ENCODE assay signal across 10 cellular contexts in genomic region chr12:50507930-50508329, GRCh38. TPM values are rescaled to one million over a fixed set of nuclear protein-coding genes. Genes with fewer than 3 reads are reported as not detected.
DNase-seq lines count a peak whose midpoint lies in the region; ATAC-seq, FAIRE-seq and TF ChIP-seq lines count a peak whose summit lies in the region.
"Had no signal": no experiment of that assay in that cellular context is flagged by ENCODE, and none has a peak within 500 bp of the region (broad histone marks: within the 10 kb centered on the region; RNA-seq: fewer than 3 reads in every experiment).

No MANE protein-coding gene starts in this region.

- 0 out of 2 replicates have a peak, but pooled peaks cover 3% of the 10 kb centered on the region for H3K9me3 ChIP-seq in BLaER1
- no peaks in the 10 kb centered on the region for H3K9me3 ChIP-seq in HEK293 (ENCODE audit: control insufficient read depth, insufficient read depth, low read depth, low read length)
- no peaks in the 10 kb centered on the region for H3K9me3 ChIP-seq in GM12878 (replicated peaks; ENCODE audit: control insufficient read depth, insufficient read depth, low read length)
- H3K9me3 ChIP-seq: SJSA1 had no signal

- intact Hi-C loops in GM12878 (cut with micrococcal nuclease; ENCODE audit: unreplicated experiment), result loop anchor here (5.0 kb wide), 1 partner anchor 34 kb away; no protein-coding TSS in a partner anchor

- peaks cover 42 to 69% (median 61%) of the 10 kb centered on the region in 3 donors for H3K4me1 Mint-ChIP-seq in naive B cell

- in situ Hi-C loops in GM12878 (cut with MboI), result loop anchor here (5.0 kb wide), 1 partner anchor 129 kb away; no protein-coding TSS in a partner anchor

- TF ChIP-seq RAD21 in GM12878 (IDR thresholded peaks at IDR 0.05; ENCODE audit: insufficient read depth, low read depth, low read length), result no peak

- H3K79me2 ChIP-seq in GM12878 (ENCODE audit: control insufficient read depth, insufficient read depth, low read length), result peaks cover 76% of the 10 kb centered on the region

- peak overlapping the region; percentile 97; the same call in 1 of the 2 replicates for H3K9ac ChIP-seq in BLaER1
- H3K9ac ChIP-seq in GM12878 (ENCODE audit: control insufficient read depth, insufficient read depth, low read length), result peak overlapping the region; percentile 30

- H3K27ac ChIP-seq in BLaER1 (no peak overlapping the region), HEK293 (ENCODE audit: extremely low read depth, low read depth, low read length) (no peak overlapping the region), GM12878 (ENCODE audit: control insufficient read depth, insufficient read depth) (no peak overlapping the region)
- H3K27ac ChIP-seq: SJSA1 had no signal

- TF ChIP-seq EP300 in GM12878 (IDR thresholded peaks at IDR 0.05; ENCODE audit: borderline replicate concordance in 1 of 2, control insufficient read depth in 1 of 2, low read depth in 2 of 2, low read length in 2 of 2), result no peak

- no peaks in the 10 kb centered on the region for H3K27me3 ChIP-seq in BLaER1
- H3K27me3 ChIP-seq in GM12878 (replicated peaks in 1 of 2; ENCODE audit: control insufficient read depth in 2 of 2, insufficient read depth in 2 of 2, low read length in 1 of 2), result no peaks in the 10 kb centered on the region
- H3K27me3 ChIP-seq: SJSA1 had no signal

- 0 out of 2 replicates have a peak, but pooled peaks cover 8% of the 10 kb centered on the region for H3K36me3 ChIP-seq in BLaER1
- no peaks in the 10 kb centered on the region for H3K36me3 ChIP-seq in HEK293 (ENCODE audit: control insufficient read depth in 2 of 2, insufficient read depth in 1 of 2, low read length in 2 of 2)
- no peaks in the 10 kb centered on the region for H3K36me3 ChIP-seq in GM12878 (ENCODE audit: control insufficient read depth in 2 of 2, insufficient read depth in 2 of 2, low read length in 1 of 2)

- DNase-seq in GM12878 (ENCODE audit: low read depth, low spot score), result no peak
- DNase-seq in naive B cell, result no peak
- DNase-seq in D721Med (ENCODE audit: insufficient read length, low spot score), result no peak
- DNase-seq in DMS53 treated with DMSO at 0.1 percent for 48 hours (lab: John Stamatoyannopoulos, UW; ENCODE audit: unreplicated experiment), result no peak
- DNase-seq in stimulated activated CD4-positive, alpha-beta T cell treated with anti-CD3 and anti-CD28 coated beads, Interleukin-15, amount 100 ng/mL, for 24 hours, result no peak
- DNase-seq: NCI-H2107 had no signal

- BruUV-seq in GM12878 (replicated peaks; lab: Mats Ljungman, UMichigan), result no TSS peak

- H3K9me3 Mint-ChIP-seq in naive B cell, result no peaks in the 10 kb centered on the region

- 19% methylated on average over 2 of the region's 2 CpGs for WGBS in GM12878 (ENCODE audit: insufficient coverage, insufficient replicate concordance, low lambda C conversion rate, missing lambda C conversion rate)

- H4K20me1 ChIP-seq in BLaER1 (peaks cover 65% of the 10 kb centered on the region), GM12878 (ENCODE audit: control insufficient read depth, insufficient read depth) (no peaks in the 10 kb centered on the region)

- H3K4me3 ChIP-seq in BLaER1 (no peak overlapping the region), HEK293 (ENCODE audit: low read depth, low read length) (no peak overlapping the region), GM12878 (peak overlapping the region; percentile 96)
- H3K4me3 ChIP-seq: SJSA1 had no signal

- H3K4me1 ChIP-seq in BLaER1 (peaks cover 32% of the 10 kb centered on the region), HEK293 (ENCODE audit: control insufficient read depth, insufficient read depth, low read length) (peaks cover 12% of the 10 kb centered on the region; the same call in 1 of the 2 replicates), GM12878 (ENCODE audit: control insufficient read depth, insufficient read depth, low read length) (peaks cover 22% of the 10 kb centered on the region)

- POLR2A ChIA-PET in HEK293 (lab: Yijun Ruan, JAX) (interaction anchor here (0.6 kb wide), 1 partner anchor 81 kb away, joined by 5 read pairs; no protein-coding TSS in a partner anchor), GM12878 (lab: Charles Lee) (interaction anchor here (0.7 to 6.4 kb wide), 12 partner anchors 11 to 396 kb away, joined by 3 to 58 read pairs (median 6); partner anchors contain the start of gene COX14)

- H3K36me3 Mint-ChIP-seq in naive B cell, result no peaks in the 10 kb centered on the region

- ATAC-seq in GM12878 (peak; percentile 21), naive B cell (ENCODE audit: low read depth in 2 of 2) (no peak), HG02678 (IDR thresholded peaks at IDR 0.05; ENCODE audit: unreplicated experiment) (no peak)

- no peak overlapping the region for H2AFZ ChIP-seq in GM12878 (ENCODE audit: control insufficient read depth, low read depth, low read length)

- peak overlapping the region in 7 of 8 donors; percentile 82 to 99 (median 95) for H3K4me3 Mint-ChIP-seq in naive B cell

- no peak for TF ChIP-seq POLR2A in GM12878 (IDR thresholded peaks at IDR 0.05; ENCODE audit: low read depth, low read length)

- H3K4me2 ChIP-seq in BLaER1 (peak overlapping the region; percentile 87; the same call in 1 of the 2 replicates), GM12878 (ENCODE audit: control insufficient read depth, insufficient read depth) (peak overlapping the region; percentile 88)

- H3K27me3 Mint-ChIP-seq in naive B cell, result no peaks in the 10 kb centered on the region

- SMC1A ChIA-PET in GM12878 (lab: Charles Lee; ENCODE audit: uncharacterized antibody, unreplicated experiment), result interaction anchor here (0.6 to 12.5 kb wide), 26 partner anchors 11 to 763 kb away, joined by 3 to 227 read pairs (median 10); partner anchors contain the start of gene ATF1

- no peak for TF ChIP-seq CTCF in HEK293 (tag by site-specific recombination; IDR thresholded peaks at IDR 0.05)
- no peak for TF ChIP-seq CTCF in GM12878 (IDR thresholded peaks at IDR 0.05 in 2 of 3, conservative IDR thresholded peaks at IDR 0.05 in 1 of 3; ENCODE audit: control insufficient read depth in 2 of 3, extremely low read depth in 1 of 3, insufficient read depth in 1 of 3, low read depth in 3 of 3, low read length in 3 of 3)
- TF ChIP-seq CTCF in D721Med (IDR thresholded peaks at IDR 0.05; ENCODE audit: insufficient read depth, missing control alignments), result no peak

- H3K27ac Mint-ChIP-seq in naive B cell, result peak overlapping the region in 3 of 6 donors; percentile 44 to 92 (median 62)

- CTCF ChIA-PET in HEK293 (lab: Yijun Ruan, JAX), result interaction anchor here (0.5 to 5.7 kb wide), 5 partner anchors 12 to 832 kb away, joined by 3 to 45 read pairs (median 5); no protein-coding TSS in a partner anchor
- CTCF ChIA-PET in GM12878 (lab: Yijun Ruan, JAX), result interaction anchor here (0.5 to 8.7 kb wide), 17 partner anchors 11 to 574 kb away, joined by 3 to 181 read pairs (median 5); no protein-coding TSS in a partner anchor

- FAIRE-seq in GM12878 (lab: Jason Lieb, UNC) (no peak), D721Med (lab: Jason Lieb, UNC) (no peak)

- RAD21 ChIA-PET in GM12878 (lab: Charles Lee; ENCODE audit: unreplicated experiment), result interaction anchor here (0.9 to 8.6 kb wide), 20 partner anchors 8 to 518 kb away, joined by 3 to 179 read pairs (median 11); partner anchors contain the start of genes ATF1 and SLC11A2

TF ChIP-seq in HEK293, 187 proteins besides CTCF, POLR2A, EP300 and RAD21:
- TF ChIP-seq ZNF335 (tag by site-specific recombination; conservative IDR thresholded peaks at IDR 0.05), result peak; percentile 49
- no peak for TF ChIP-seq ZSCAN16 (tag by site-specific recombination; IDR thresholded peaks at IDR 0.05)
- TF ChIP-seq ZNF580 (tag by site-specific recombination; IDR thresholded peaks at IDR 0.05), result no peak
- TF ChIP-seq ZXDB (tag by site-specific recombination; IDR thresholded peaks at IDR 0.05), result no peak

TF ChIP-seq in GM12878, 131 proteins besides CTCF, POLR2A, EP300 and RAD21 (continues in another document):
- TF ChIP-seq FOXK2 (IDR thresholded peaks at IDR 0.05) (no peak), BHLHE40 (IDR thresholded peaks at IDR 0.05; ENCODE audit: borderline replicate concordance in 1 of 2, low read depth in 2 of 2, low read length in 1 of 2) (no peak), LARP7 (IDR thresholded peaks at IDR 0.05) (no peak), ZNF384 (IDR thresholded peaks at IDR 0.05; ENCODE audit: borderline replicate concordance, low read depth, low read length) (no peak), SRF (IDR thresholded peaks at IDR 0.05; ENCODE audit: low read depth in 2 of 2, low read length in 2 of 2) (no peak), CHD1 (IDR thresholded peaks at IDR 0.05; ENCODE audit: low read depth, low read length) (no peak), IKZF2 (IDR thresholded peaks at IDR 0.05) (no peak), POLR2AphosphoS2 (IDR thresholded peaks at IDR 0.05; ENCODE audit: low read depth, low read length) (no peak), ETV6 (conservative IDR thresholded peaks at IDR 0.05 in 1 of 2, IDR thresholded peaks at IDR 0.05 in 1 of 2; ENCODE audit: borderline replicate concordance in 1 of 2, low read depth in 1 of 2) (no peak), JUNB (IDR thresholded peaks at IDR 0.05) (no peak), YBX1 (IDR thresholded peaks at IDR 0.05) (no peak)

RNA-seq across cellular contexts. Expression of gene DIP2B, which starts 3.1 kb away (rescaled TPM):
- 77.3 and 79.8 TPM in 2 replicates for total RNA-seq in GM12878 (2013; cell fraction: nucleolus; rRNA removed)
- total RNA-seq in GM12878 (2014; rRNA removed) (18.2 and 19.1 TPM in 2 replicates), GM12878 (2014; rRNA removed; fragmentation: Illumina TruSeq; extraction: Trizol) (22.2 and 22.3 TPM in 2 replicates), GM12878 (2021) (28.5 and 30.0 TPM in 2 replicates)
- polyA plus RNA-seq in GM12878 (2011; ENCODE audit: low read depth), result 9.3 TPM
- polyA plus RNA-seq in GM12878 (2011; rRNA removed) (20.7 and 22.2 TPM in 2 replicates), GM12878 (2014; fragmentation: Illumina TruSeq; extraction: Trizol) (24.4 and 27.1 TPM in 2 replicates), GM12878 (2014; fragmentation: Nextera tagmentation; extraction: Ambion mirVana) (1 to 10 TPM; 4.5 to 4.6 TPM), GM12878 (2014; rRNA removed) (16.5 and 18.3 TPM in 2 replicates), GM12878 (2016; fragmentation: Nextera tagmentation; extraction: Ambion mirVana) (10 to 100 TPM; 14.3 to 19.0 TPM), naive B cell (ENCODE audit: low read depth in 6 of 6) (10 to 100 TPM; 13.4 to 26.7 (median 18.1) TPM)
- polyA plus RNA-seq in GM12878 (2011; cell fraction: cytosol; rRNA removed), result 16.0 and 17.4 TPM in 2 replicates
- polyA plus RNA-seq in GM12878 (2011; cell fraction: nucleus; rRNA removed), result 20.7 and 21.0 TPM in 2 replicates
- polyA plus RNA-seq in GM12878 (2012), result 10.0 and 14.7 TPM in 2 replicates
- 53.0 and 57.6 TPM in 2 replicates for polyA minus RNA-seq in GM12878 (2011; rRNA and poly(A)+ RNA removed)
- polyA minus RNA-seq in GM12878 (2011; cell fraction: cytosol; rRNA and poly(A)+ RNA removed), result 14.8 and 17.8 TPM in 2 replicates
- 18.7 and 25.4 TPM in 2 replicates for polyA minus RNA-seq in GM12878 (2011; cell fraction: nucleus; rRNA and poly(A)+ RNA removed)
